Comparison of ENCODE assay signal across 1 cellular context in the genomic region with DNA sequence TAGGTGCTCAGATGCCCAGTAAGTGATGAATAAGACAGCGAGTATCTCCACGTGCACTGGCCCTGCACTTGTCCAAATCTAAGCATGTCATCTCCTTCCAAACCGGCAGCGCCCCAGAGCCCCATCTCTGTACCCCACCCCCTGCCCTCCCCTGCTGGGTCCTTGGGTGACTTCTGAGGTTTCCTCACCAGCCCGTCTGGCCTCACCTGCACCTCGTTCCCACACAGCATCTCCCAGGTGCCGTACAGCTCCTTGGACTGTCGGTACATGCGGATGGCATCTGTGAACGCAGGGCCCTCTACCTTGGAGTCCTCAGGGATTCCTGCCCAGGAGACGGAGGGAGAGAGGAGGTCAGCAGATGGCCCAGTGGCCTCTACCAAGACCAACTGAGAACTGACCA.
TF ChIP-seq lines count a peak whose summit lies in the region.

No MANE protein-coding gene starts in this region.

TF ChIP-seq in SK-N-SH, 30 proteins besides CTCF, POLR2A, EP300 and RAD21 (continued from another document):
- TF ChIP-seq MXI1 (IDR thresholded peaks at IDR 0.05; ENCODE audit: low read depth, low read length) (no peak), EZH2phosphoT487 (IDR thresholded peaks at IDR 0.05; ENCODE audit: borderline replicate concordance, low read depth) (no peak), MEF2A (IDR thresholded peaks at IDR 0.05; ENCODE audit: borderline replicate concordance, low read depth) (no peak), CHD2 (IDR thresholded peaks at IDR 0.05; ENCODE audit: low read length, partially characterized antibody) (no peak), FOXJ3 (CRISPR knock-in tag; IDR thresholded peaks at IDR 0.05) (no peak), NRF1 (IDR thresholded peaks at IDR 0.05; ENCODE audit: low read depth, low read length) (no peak), RXRA (IDR thresholded peaks at IDR 0.05; ENCODE audit: borderline replicate concordance, low read depth) (no peak)
